ENCODE assay signal across 8 cellular contexts in genomic region chr9:15873573-15874177, GRCh38.
DNase-seq lines count a peak whose midpoint lies in the region; ATAC-seq and TF ChIP-seq lines count a peak whose summit lies in the region.

No MANE protein-coding gene starts in this region.

- no peak overlapping the region for H3K27ac ChIP-seq in gastroesophageal sphincter

- H3K9ac ChIP-seq in skeletal muscle satellite cell (ENCODE audit: low read depth, low read length): peak overlapping the region; percentile 60

- no peak overlapping the region for H3K4me3 ChIP-seq in gastroesophageal sphincter
- H3K4me3 ChIP-seq in skeletal muscle satellite cell (ENCODE audit: low read length): no peak overlapping the region

- TF ChIP-seq POLR2A in gastroesophageal sphincter (IDR thresholded peaks at IDR 0.05): no peak

- H3K4me1 ChIP-seq in gastroesophageal sphincter (no peaks in the 10 kb centered on the region), skeletal muscle satellite cell (ENCODE audit: control insufficient read depth, insufficient read depth, low read length) (peaks cover 23% of the 10 kb centered on the region)

- H3K9me3 ChIP-seq in gastroesophageal sphincter: no peaks in the 10 kb centered on the region
- H3K9me3 ChIP-seq in skeletal muscle satellite cell (replicated peaks; ENCODE audit: low read length): no peaks in the 10 kb centered on the region

- TF ChIP-seq EP300 in gastroesophageal sphincter (IDR thresholded peaks at IDR 0.05): no peak

- H3K36me3 ChIP-seq in gastroesophageal sphincter (no peaks in the 10 kb centered on the region), skeletal muscle satellite cell (ENCODE audit: insufficient read depth, low read length) (no peaks in the 10 kb centered on the region)

- H3K4me2 ChIP-seq in skeletal muscle satellite cell (ENCODE audit: low read length): peak overlapping the region; percentile 47

- in situ Hi-C loops in Caki2 (cut with HindIII; ENCODE audit: low pct_unique_long_range_greater_than_20kb, low sequenced_read_pairs): no loop called here

- peak; percentile 52 to 68 (median 58) for TF ChIP-seq CTCF in gastroesophageal sphincter (IDR thresholded peaks at IDR 0.05)

- DNase-seq in Caki2 (ENCODE audit: low read depth) (peak; percentile 12), Kasumi-1 (lab: John Stamatoyannopoulos, UW) (peak; percentile 19 to 26), nucleus accumbens (lab: John Stamatoyannopoulos, UW) (no peak)
- DNase-seq in stimulated activated CD4-positive, alpha-beta T cell treated with anti-CD3 and anti-CD28 coated beads, Interleukin-4, amount 100 ng/mL, for 4 hours: no peak

- ATAC-seq in GM19351 (IDR thresholded peaks at IDR 0.05; ENCODE audit: unreplicated experiment): peak; percentile 79
- ATAC-seq in SK-N-SH treated with all-trans-retinoic acid at 6 μM for 48 hours: peak; percentile 86
- ATAC-seq in gastroesophageal sphincter: no peak

- H3K27me3 ChIP-seq in gastroesophageal sphincter: no peaks in the 10 kb centered on the region
- H3K27me3 ChIP-seq in skeletal muscle satellite cell (ENCODE audit: control insufficient read depth, insufficient read depth, low read length): no peaks in the 10 kb centered on the region

- 8% methylated on average over 1 to 2 of the region's 2 CpGs for WGBS in gastroesophageal sphincter (ENCODE audit: low coverage in 1 of 2), 2 donors

TF ChIP-seq in SK-N-SH treated with all-trans-retinoic acid at 6 μM for 48 hours, 23 proteins besides CTCF, POLR2A, EP300 and RAD21:
- no peak for TF ChIP-seq ZNF70 (CRISPR knock-in tag; IDR thresholded peaks at IDR 0.05)
- TF ChIP-seq TSHZ2 (CRISPR knock-in tag; IDR thresholded peaks at IDR 0.05): no peak
- TF ChIP-seq ZNF565 (CRISPR knock-in tag; conservative IDR thresholded peaks at IDR 0.05; ENCODE audit: low read depth): no peak
- no peak for TF ChIP-seq BACH2 (CRISPR knock-in tag; IDR thresholded peaks at IDR 0.05; ENCODE audit: borderline replicate concordance)
- no peak for TF ChIP-seq CSRNP3 (CRISPR knock-in tag; IDR thresholded peaks at IDR 0.05)
- TF ChIP-seq SNAI2 (CRISPR knock-in tag; IDR thresholded peaks at IDR 0.05): no peak
- TF ChIP-seq ZFP30 (CRISPR knock-in tag; IDR thresholded peaks at IDR 0.05): no peak
- TF ChIP-seq ESRRG (CRISPR knock-in tag; IDR thresholded peaks at IDR 0.05): no peak
- no peak for TF ChIP-seq ZNF8 (CRISPR knock-in tag; IDR thresholded peaks at IDR 0.05)
- TF ChIP-seq ARNTL (CRISPR knock-in tag; IDR thresholded peaks at IDR 0.05; ENCODE audit: borderline replicate concordance, low read depth): no peak
- no peak for TF ChIP-seq PATZ1 (CRISPR knock-in tag; IDR thresholded peaks at IDR 0.05; ENCODE audit: borderline replicate concordance)
- no peak for TF ChIP-seq ISL1 (CRISPR knock-in tag; IDR thresholded peaks at IDR 0.05)
TF ChIP-seq in SK-N-SH treated with all-trans-retinoic acid at 6 μM for 48 hours: peak in this region for 0.

Comparison
In these comparisons a context has a peak if more than half of its experiments do, and no peak if none do; other contexts are left out.
1. DNase-seq: peak in Caki2 (single experiment) and Kasumi-1 (2 of 2); none in stimulated activated CD4-positive, alpha-beta T cell treated with anti-CD3 and anti-CD28 coated beads, Interleukin-4, amount 100 ng/mL, for 4 hours (0 of 2) and nucleus accumbens (0 of 56).